ENCODE assay signal across 1 cellular context in the genomic region with DNA sequence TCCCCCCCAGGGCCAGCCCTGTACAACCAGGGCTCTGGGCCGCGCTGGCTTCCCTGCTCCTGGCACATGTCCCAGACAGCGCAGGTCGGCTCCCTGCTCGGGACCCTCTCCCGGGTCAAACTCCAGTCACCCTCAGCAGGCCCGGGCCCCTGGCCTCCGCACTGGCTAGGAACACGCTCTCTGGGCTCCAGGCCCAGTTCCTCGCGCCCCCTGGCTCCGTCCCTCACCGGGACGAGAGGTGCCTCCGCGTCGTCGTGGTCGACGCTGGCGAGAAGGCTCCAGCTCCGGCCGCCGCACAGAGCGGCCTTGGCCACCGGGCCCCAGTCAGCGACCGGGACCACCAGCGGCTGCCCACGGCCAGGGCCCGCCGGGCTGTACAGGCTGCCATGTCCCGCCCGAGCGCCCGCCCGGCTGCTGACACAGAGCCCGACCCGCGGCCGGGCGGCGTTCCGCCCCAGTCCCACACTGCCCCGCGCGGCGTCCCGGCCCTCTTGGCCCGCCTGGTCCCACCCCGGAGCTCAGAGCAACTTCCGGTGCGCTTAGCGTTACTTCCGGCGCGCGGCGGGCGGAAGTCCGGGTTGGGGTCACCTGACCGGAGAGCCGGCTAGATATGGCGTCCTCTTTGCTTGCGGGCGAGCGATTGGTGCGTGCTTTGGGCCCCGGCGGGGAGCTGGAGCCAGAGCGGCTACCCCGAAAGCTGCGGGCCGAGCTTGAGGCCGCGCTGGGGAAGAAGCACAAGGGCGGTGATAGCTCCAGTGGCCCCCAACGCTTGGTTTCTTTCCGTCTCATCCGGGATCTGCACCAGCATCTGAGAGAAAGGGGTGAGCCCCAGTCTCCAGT.
TF ChIP-seq lines count a peak whose summit lies in the region.

A gene with protein sequence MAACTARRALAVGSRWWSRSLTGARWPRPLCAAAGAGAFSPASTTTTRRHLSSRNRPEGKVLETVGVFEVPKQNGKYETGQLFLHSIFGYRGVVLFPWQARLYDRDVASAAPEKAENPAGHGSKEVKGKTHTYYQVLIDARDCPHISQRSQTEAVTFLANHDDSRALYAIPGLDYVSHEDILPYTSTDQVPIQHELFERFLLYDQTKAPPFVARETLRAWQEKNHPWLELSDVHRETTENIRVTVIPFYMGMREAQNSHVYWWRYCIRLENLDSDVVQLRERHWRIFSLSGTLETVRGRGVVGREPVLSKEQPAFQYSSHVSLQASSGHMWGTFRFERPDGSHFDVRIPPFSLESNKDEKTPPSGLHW (minus strand): TSS at position 467 of the 840 bp plus-strand sequence. CDS start 79 bp downstream, at position 388.

TF ChIP-seq in K562, 482 proteins besides CTCF, POLR2A, EP300 and RAD21 (continued from another document and continues in another):
- TF ChIP-seq RB1 (IDR thresholded peaks at IDR 0.05; ENCODE audit: low read depth) (peak; percentile 78), MAFK (IDR thresholded peaks at IDR 0.05; ENCODE audit: low read length) (no peak), CREM (IDR thresholded peaks at IDR 0.05; ENCODE audit: low read depth) (peak; percentile 97), SMAD1 (IDR thresholded peaks at IDR 0.05; ENCODE audit: low read depth, low read length, partially characterized antibody) (no peak), POLR2G (IDR thresholded peaks at IDR 0.05; ENCODE audit: low read depth, low read length) (peak; percentile 99), FIP1L1 (IDR thresholded peaks at IDR 0.05; ENCODE audit: low read depth, low read length, poor library complexity, severe bottlenecking) (peak; percentile 87), PURB (CRISPR knock-in tag; IDR thresholded peaks at IDR 0.05; ENCODE audit: low read depth) (no peak), MIER1 (IDR thresholded peaks at IDR 0.05; ENCODE audit: low read depth) (no peak), CBFA2T2 (conservative IDR thresholded peaks at IDR 0.05) (peak; percentile 56), NKRF (IDR thresholded peaks at IDR 0.05; ENCODE audit: borderline replicate concordance) (peak; percentile 91; the same call in 1 of the 2 replicates), PML (IDR thresholded peaks at IDR 0.05; ENCODE audit: low read length) (peak; percentile 60; the same call in 1 of the 2 replicates), CXXC5 (CRISPR knock-in tag; IDR thresholded peaks at IDR 0.05) (peak; percentile 93), GTF2A2 (tag; IDR thresholded peaks at IDR 0.05) (no peak), TCF7 (IDR thresholded peaks at IDR 0.05; ENCODE audit: borderline replicate concordance) (no peak), ZBTB49 (CRISPR knock-in tag; IDR thresholded peaks at IDR 0.05; ENCODE audit: borderline replicate concordance) (no peak), ZNF57 (CRISPR knock-in tag; IDR thresholded peaks at IDR 0.05) (no peak), FOXP1 (CRISPR knock-in tag; IDR thresholded peaks at IDR 0.05) (0 out of 2 replicates have a peak, but pooled peaks have one; percentile 48), RBM15 (IDR thresholded peaks at IDR 0.05; ENCODE audit: insufficient read depth, low read length) (no peak), ZNF561 (CRISPR knock-in tag; conservative IDR thresholded peaks at IDR 0.05) (no peak), TGIF2 (CRISPR knock-in tag; IDR thresholded peaks at IDR 0.05) (no peak), MTA2 (IDR thresholded peaks at IDR 0.05; ENCODE audit: low read depth) (no peak), SOX6 (IDR thresholded peaks at IDR 0.05) (peak; percentile 29; the same call in 1 of the 2 replicates), SP2 (IDR thresholded peaks at IDR 0.05; ENCODE audit: extremely low read depth, low read depth, low read length, poor library complexity, severe bottlenecking) (peak; percentile 33), U2AF2 (optimal IDR thresholded peaks at IDR 0.05; ENCODE audit: low read depth, low read length) (no peak), BRD4 (IDR thresholded peaks at IDR 0.05) (0 out of 2 replicates have a peak, but pooled peaks have one; percentile 73), POLR3G (IDR thresholded peaks at IDR 0.05; ENCODE audit: extremely low read depth, insufficient read length, insufficient replicate concordance) (no peak), PHB2 (IDR thresholded peaks at IDR 0.05; ENCODE audit: low read depth) (no peak), FUS (optimal IDR thresholded peaks at IDR 0.05; ENCODE audit: low read depth, low read length) (peak; percentile 61), RBM17 (IDR thresholded peaks at IDR 0.05; ENCODE audit: borderline replicate concordance, low read depth, low read length) (no peak), ZNF511 (CRISPR knock-in tag; IDR thresholded peaks at IDR 0.05) (0 out of 2 replicates have a peak, but pooled peaks have one; percentile 23), VEZF1 (CRISPR knock-in tag; IDR thresholded peaks at IDR 0.05) (peak; percentile 40; the same call in 1 of the 2 replicates), ZFPM2 (CRISPR knock-in tag; IDR thresholded peaks at IDR 0.05) (peak; percentile 66; the same call in 1 of the 2 replicates), SFPQ (IDR thresholded peaks at IDR 0.05; ENCODE audit: low read depth, low read length) (no peak)
- TF ChIP-seq, protein P1, sequence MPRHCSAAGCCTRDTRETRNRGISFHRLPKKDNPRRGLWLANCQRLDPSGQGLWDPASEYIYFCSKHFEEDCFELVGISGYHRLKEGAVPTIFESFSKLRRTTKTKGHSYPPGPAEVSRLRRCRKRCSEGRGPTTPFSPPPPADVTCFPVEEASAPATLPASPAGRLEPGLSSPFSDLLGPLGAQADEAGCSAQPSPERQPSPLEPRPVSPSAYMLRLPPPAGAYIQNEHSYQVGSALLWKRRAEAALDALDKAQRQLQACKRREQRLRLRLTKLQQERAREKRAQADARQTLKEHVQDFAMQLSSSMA (CRISPR knock-in tag; IDR thresholded peaks at IDR 0.05): 0 out of 2 replicates have a peak, but pooled peaks have one; percentile 17
- TF ChIP-seq, protein P2, sequence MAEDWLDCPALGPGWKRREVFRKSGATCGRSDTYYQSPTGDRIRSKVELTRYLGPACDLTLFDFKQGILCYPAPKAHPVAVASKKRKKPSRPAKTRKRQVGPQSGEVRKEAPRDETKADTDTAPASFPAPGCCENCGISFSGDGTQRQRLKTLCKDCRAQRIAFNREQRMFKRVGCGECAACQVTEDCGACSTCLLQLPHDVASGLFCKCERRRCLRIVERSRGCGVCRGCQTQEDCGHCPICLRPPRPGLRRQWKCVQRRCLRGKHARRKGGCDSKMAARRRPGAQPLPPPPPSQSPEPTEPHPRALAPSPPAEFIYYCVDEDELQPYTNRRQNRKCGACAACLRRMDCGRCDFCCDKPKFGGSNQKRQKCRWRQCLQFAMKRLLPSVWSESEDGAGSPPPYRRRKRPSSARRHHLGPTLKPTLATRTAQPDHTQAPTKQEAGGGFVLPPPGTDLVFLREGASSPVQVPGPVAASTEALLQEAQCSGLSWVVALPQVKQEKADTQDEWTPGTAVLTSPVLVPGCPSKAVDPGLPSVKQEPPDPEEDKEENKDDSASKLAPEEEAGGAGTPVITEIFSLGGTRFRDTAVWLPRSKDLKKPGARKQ (CRISPR knock-in tag; IDR thresholded peaks at IDR 0.05): no peak
- TF ChIP-seq, protein P3, sequence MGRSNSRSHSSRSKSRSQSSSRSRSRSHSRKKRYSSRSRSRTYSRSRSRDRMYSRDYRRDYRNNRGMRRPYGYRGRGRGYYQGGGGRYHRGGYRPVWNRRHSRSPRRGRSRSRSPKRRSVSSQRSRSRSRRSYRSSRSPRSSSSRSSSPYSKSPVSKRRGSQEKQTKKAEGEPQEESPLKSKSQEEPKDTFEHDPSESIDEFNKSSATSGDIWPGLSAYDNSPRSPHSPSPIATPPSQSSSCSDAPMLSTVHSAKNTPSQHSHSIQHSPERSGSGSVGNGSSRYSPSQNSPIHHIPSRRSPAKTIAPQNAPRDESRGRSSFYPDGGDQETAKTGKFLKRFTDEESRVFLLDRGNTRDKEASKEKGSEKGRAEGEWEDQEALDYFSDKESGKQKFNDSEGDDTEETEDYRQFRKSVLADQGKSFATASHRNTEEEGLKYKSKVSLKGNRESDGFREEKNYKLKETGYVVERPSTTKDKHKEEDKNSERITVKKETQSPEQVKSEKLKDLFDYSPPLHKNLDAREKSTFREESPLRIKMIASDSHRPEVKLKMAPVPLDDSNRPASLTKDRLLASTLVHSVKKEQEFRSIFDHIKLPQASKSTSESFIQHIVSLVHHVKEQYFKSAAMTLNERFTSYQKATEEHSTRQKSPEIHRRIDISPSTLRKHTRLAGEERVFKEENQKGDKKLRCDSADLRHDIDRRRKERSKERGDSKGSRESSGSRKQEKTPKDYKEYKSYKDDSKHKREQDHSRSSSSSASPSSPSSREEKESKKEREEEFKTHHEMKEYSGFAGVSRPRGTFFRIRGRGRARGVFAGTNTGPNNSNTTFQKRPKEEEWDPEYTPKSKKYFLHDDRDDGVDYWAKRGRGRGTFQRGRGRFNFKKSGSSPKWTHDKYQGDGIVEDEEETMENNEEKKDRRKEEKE (IDR thresholded peaks at IDR 0.05; ENCODE audit: borderline replicate concordance in 1 of 2, control insufficient read depth in 1 of 2, low read depth in 2 of 2, low read length in 1 of 2): peak in 1 of 2 experiments; percentile 89; a peak in 1 of 4 replicates
- TF ChIP-seq, protein P4, sequence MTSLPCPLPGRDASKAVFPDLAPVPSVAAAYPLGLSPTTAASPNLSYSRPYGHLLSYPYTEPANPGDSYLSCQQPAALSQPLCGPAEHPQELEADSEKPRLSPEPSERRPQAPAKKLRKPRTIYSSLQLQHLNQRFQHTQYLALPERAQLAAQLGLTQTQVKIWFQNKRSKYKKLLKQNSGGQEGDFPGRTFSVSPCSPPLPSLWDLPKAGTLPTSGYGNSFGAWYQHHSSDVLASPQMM (CRISPR knock-in tag; IDR thresholded peaks at IDR 0.05): no peak
- TF ChIP-seq, protein P5, sequence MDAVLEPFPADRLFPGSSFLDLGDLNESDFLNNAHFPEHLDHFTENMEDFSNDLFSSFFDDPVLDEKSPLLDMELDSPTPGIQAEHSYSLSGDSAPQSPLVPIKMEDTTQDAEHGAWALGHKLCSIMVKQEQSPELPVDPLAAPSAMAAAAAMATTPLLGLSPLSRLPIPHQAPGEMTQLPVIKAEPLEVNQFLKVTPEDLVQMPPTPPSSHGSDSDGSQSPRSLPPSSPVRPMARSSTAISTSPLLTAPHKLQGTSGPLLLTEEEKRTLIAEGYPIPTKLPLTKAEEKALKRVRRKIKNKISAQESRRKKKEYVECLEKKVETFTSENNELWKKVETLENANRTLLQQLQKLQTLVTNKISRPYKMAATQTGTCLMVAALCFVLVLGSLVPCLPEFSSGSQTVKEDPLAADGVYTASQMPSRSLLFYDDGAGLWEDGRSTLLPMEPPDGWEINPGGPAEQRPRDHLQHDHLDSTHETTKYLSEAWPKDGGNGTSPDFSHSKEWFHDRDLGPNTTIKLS (IDR thresholded peaks at IDR 0.05; ENCODE audit: borderline replicate concordance, low read depth): no peak; the same call in 1 of the 2 replicates
